22 cellular contexts compared by ENCODE assay signal in genomic region chr14:53444677-53445312, GRCh38.
DNase-seq lines count a peak whose midpoint lies in the region; ATAC-seq, FAIRE-seq and TF ChIP-seq lines count a peak whose summit lies in the region.
"Had no signal": no experiment of that assay in that cellular context is flagged by ENCODE, and none has a peak within 500 bp of the region (broad histone marks: within the 10 kb centered on the region; RNA-seq: fewer than 3 reads in every experiment).

No MANE protein-coding gene starts in this region.

- H2AFZ ChIP-seq in HepG2 (ENCODE audit: low read length) (no peak overlapping the region), Karpas-422 (ENCODE audit: low read length) (no peak overlapping the region)
- H2AFZ ChIP-seq: GM23248 had no signal

- H3K4me1 Mint-ChIP-seq in activated T-helper 1 cell treated with anti-CD3 and anti-CD28 coated beads, Interleukin-12 subunit alpha, Interleukin-12 subunit beta, Interleukin-2, Interleukin-4 antibody, amounts not matched to agents 30 ng/mL and 10 ng/mL and 1 ng/mL, durations not matched to agents 14 hours and 24 hours and 36 hours (ENCODE audit: low read depth) = no peaks in the 10 kb centered on the region
- H3K4me1 Mint-ChIP-seq: CD4-positive, CD25-positive, alpha-beta regulatory T cell; CD8-positive, alpha-beta memory T cell had no signal

- ATAC-seq in HepG2 = no peak
- ATAC-seq in right lobe of liver = no peak

- intact Hi-C loops in HepG2 (cut with micrococcal nuclease; ENCODE audit: unreplicated experiment) = no loop called here
- intact Hi-C loops in right lobe of liver (cut with DNase I) = no loop called here
- intact Hi-C loops in activated T-helper 1 cell treated with anti-CD3 and anti-CD28 coated beads, Interleukin-12 subunit alpha, Interleukin-12 subunit beta, Interleukin-2, Interleukin-4 antibody, amounts not matched to agents 30 ng/mL and 10 ng/mL and 1 ng/mL, durations not matched to agents 14 hours and 24 hours and 36 hours (cut with micrococcal nuclease) = no loop called here

- 75% methylated on average over 5 of the region's 5 CpGs for WGBS in HepG2 (ENCODE audit: low lambda C conversion rate)
- 49% methylated on average over 5 of the region's 5 CpGs for WGBS in right lobe of liver (ENCODE audit: insufficient coverage, low coverage, low lambda C conversion rate, missing lambda C conversion rate)

- no peaks in the 10 kb centered on the region for H3K9me2 ChIP-seq in Karpas-422 (replicated peaks; ENCODE audit: insufficient read depth, low read length)

- no peak for TF ChIP-seq RAD21 in HepG2 (CRISPR knock-in tag; IDR thresholded peaks at IDR 0.05)

- H3K27ac ChIP-seq in HepG2 (ENCODE audit: extremely low read length, insufficient read depth, low read length) (no peak overlapping the region), right lobe of liver (no peak overlapping the region), Karpas-422 (ENCODE audit: low read length) (no peak overlapping the region), brain microvascular endothelial cell (no peak overlapping the region)
- H3K27ac ChIP-seq: GM23248 had no signal

- H3K79me2 ChIP-seq in HepG2 (ENCODE audit: insufficient read depth, low read length) (no peaks in the 10 kb centered on the region), Karpas-422 (ENCODE audit: low read length) (no peaks in the 10 kb centered on the region)

- no peaks in the 10 kb centered on the region for H3K36me3 Mint-ChIP-seq in activated T-helper 1 cell treated with anti-CD3 and anti-CD28 coated beads, Interleukin-12 subunit alpha, Interleukin-12 subunit beta, Interleukin-2, Interleukin-4 antibody, amounts not matched to agents 30 ng/mL and 10 ng/mL and 1 ng/mL, durations not matched to agents 14 hours and 24 hours and 36 hours (ENCODE audit: low read depth)
- H3K36me3 Mint-ChIP-seq: CD4-positive, CD25-positive, alpha-beta regulatory T cell had no signal

- no peak overlapping the region for H3K4me2 ChIP-seq in HepG2 (ENCODE audit: low read depth, low read length)
- H3K4me2 ChIP-seq in Karpas-422 (ENCODE audit: low read depth, low read length, poor library complexity, severe bottlenecking) = no peak overlapping the region

- H3K4me1 ChIP-seq in HepG2 (ENCODE audit: insufficient read depth, low read length) = peaks cover 55% of the 10 kb centered on the region
- no peaks in the 10 kb centered on the region for H3K4me1 ChIP-seq in right lobe of liver
- no peaks in the 10 kb centered on the region for H3K4me1 ChIP-seq in Karpas-422 (ENCODE audit: low read length)
- H3K4me1 ChIP-seq: BE2C, HAP-1 had no signal

- no peaks in the 10 kb centered on the region for H3K27me3 Mint-ChIP-seq in activated T-helper 1 cell treated with anti-CD3 and anti-CD28 coated beads, Interleukin-12 subunit alpha, Interleukin-12 subunit beta, Interleukin-2, Interleukin-4 antibody, amounts not matched to agents 30 ng/mL and 10 ng/mL and 1 ng/mL, durations not matched to agents 14 hours and 24 hours and 36 hours (ENCODE audit: insufficient read depth)
- H3K27me3 Mint-ChIP-seq: CD4-positive, CD25-positive, alpha-beta regulatory T cell; CD8-positive, alpha-beta memory T cell had no signal

- POLR2A ChIA-PET in HepG2 (lab: Yijun Ruan, JAX) = no interaction called here

- H3K9ac ChIP-seq in HepG2 (ENCODE audit: insufficient read depth, low read depth, low read length) (no peak overlapping the region), Karpas-422 (ENCODE audit: low read length) (no peak overlapping the region)
- H3K9ac ChIP-seq: GM23248 had no signal

- H3K36me3 ChIP-seq in HepG2 (replicated peaks in 1 of 2; ENCODE audit: control insufficient read depth in 1 of 2, insufficient read depth in 2 of 2, low read length in 2 of 2) (no peaks in the 10 kb centered on the region), right lobe of liver (no peaks in the 10 kb centered on the region), Karpas-422 (ENCODE audit: insufficient read depth, low read length) (no peaks in the 10 kb centered on the region), brain microvascular endothelial cell (replicated peaks) (no peaks in the 10 kb centered on the region)
- H3K36me3 ChIP-seq: BE2C, HAP-1 had no signal

- BruUV-seq in HepG2 (replicated peaks; lab: Mats Ljungman, UMichigan) = no TSS peak

- no peaks in the 10 kb centered on the region for H3K27me3 ChIP-seq in HepG2 (ENCODE audit: control insufficient read depth in 1 of 2, insufficient read depth in 2 of 2, low read length in 2 of 2)
- no peaks in the 10 kb centered on the region for H3K27me3 ChIP-seq in right lobe of liver
- H3K27me3 ChIP-seq in Karpas-422 (ENCODE audit: low read length) = no peaks in the 10 kb centered on the region
- no peaks in the 10 kb centered on the region for H3K27me3 ChIP-seq in brain microvascular endothelial cell (replicated peaks)
- H3K27me3 ChIP-seq: BE2C had no signal

- TF ChIP-seq EP300 in HepG2 (IDR thresholded peaks at IDR 0.05; ENCODE audit: low read depth in 2 of 2, low read length in 2 of 2) = 0 out of 4 replicates have a peak, but pooled peaks of 1 of the 2 experiments have one; percentile 3
- TF ChIP-seq EP300 in HepG2 (CRISPR knock-in tag; IDR thresholded peaks at IDR 0.05; ENCODE audit: borderline replicate concordance) = no peak

- H3K27ac Mint-ChIP-seq in activated T-helper 1 cell treated with anti-CD3 and anti-CD28 coated beads, Interleukin-12 subunit alpha, Interleukin-12 subunit beta, Interleukin-2, Interleukin-4 antibody, amounts not matched to agents 30 ng/mL and 10 ng/mL and 1 ng/mL, durations not matched to agents 14 hours and 24 hours and 36 hours = no peak overlapping the region
- H3K27ac Mint-ChIP-seq: CD4-positive, CD25-positive, alpha-beta regulatory T cell had no signal

- TF ChIP-seq CTCF in HepG2 (CRISPR knock-in tag; IDR thresholded peaks at IDR 0.05) = no peak
- no peak for TF ChIP-seq CTCF in right lobe of liver (IDR thresholded peaks at IDR 0.05)
- TF ChIP-seq CTCF in epithelial cell of esophagus (IDR thresholded peaks at IDR 0.05; ENCODE audit: insufficient read depth, low read depth, low read length, missing control alignments) = no peak
- TF ChIP-seq CTCF in brain microvascular endothelial cell (IDR thresholded peaks at IDR 0.05; ENCODE audit: low read depth, low read length, missing control alignments) = no peak

- CTCF ChIA-PET in HepG2 (lab: Yijun Ruan, JAX; ENCODE audit: low intra/inter-chr PET ratio, low total read pairs) = no interaction called here

- H3K4me3 ChIP-seq in HepG2 (replicated peaks in 1 of 3; ENCODE audit: insufficient read depth in 1 of 3, low read depth in 2 of 3, low read length in 3 of 3) = no peak overlapping the region
- H3K4me3 ChIP-seq in right lobe of liver = no peak overlapping the region
- no peak overlapping the region for H3K4me3 ChIP-seq in Karpas-422 (ENCODE audit: low read length)
- no peak overlapping the region for H3K4me3 ChIP-seq in epithelial cell of esophagus (ENCODE audit: low read length)
- H3K4me3 ChIP-seq in brain microvascular endothelial cell (ENCODE audit: low read depth, low read length) = no peak overlapping the region
- H3K4me3 ChIP-seq: GM23248, HAP-1 had no signal

- in situ Hi-C loops in HepG2 (cut with HindIII; ENCODE audit: extremely low pct_ligation_motif_present, low pct_unique_long_range_greater_than_20kb) (no loop called here), brain microvascular endothelial cell (cut with HindIII; ENCODE audit: low pct_ligation_motif_present, low sequenced_read_pairs) (no loop called here)

- FAIRE-seq in HepG2 (lab: Jason Lieb, UNC) = no peak
- FAIRE-seq: G401.6, GM12891 had no signal

- no peak overlapping the region for H3K4me3 Mint-ChIP-seq in activated T-helper 1 cell treated with anti-CD3 and anti-CD28 coated beads, Interleukin-12 subunit alpha, Interleukin-12 subunit beta, Interleukin-2, Interleukin-4 antibody, amounts not matched to agents 30 ng/mL and 10 ng/mL and 1 ng/mL, durations not matched to agents 14 hours and 24 hours and 36 hours
- H3K4me3 Mint-ChIP-seq: CD4-positive, CD25-positive, alpha-beta regulatory T cell; CD8-positive, alpha-beta memory T cell had no signal

- H4K20me1 ChIP-seq in HepG2 (ENCODE audit: insufficient read depth, low read length) (no peaks in the 10 kb centered on the region), Karpas-422 (ENCODE audit: insufficient read depth, low read depth, low read length) (no peaks in the 10 kb centered on the region)

- no peaks in the 10 kb centered on the region for H3K9me3 ChIP-seq in HepG2 (ENCODE audit: low read length)
- no peaks in the 10 kb centered on the region for H3K9me3 ChIP-seq in right lobe of liver
- H3K9me3 ChIP-seq in Karpas-422 (ENCODE audit: low read length) = no peaks in the 10 kb centered on the region
- H3K9me3 ChIP-seq: BE2C, HAP-1 had no signal

- DNase-seq in HepG2 (ENCODE audit: low spot score) (peak; percentile 18), right lobe of liver (no peak), Karpas-422 (peak; percentile 39), epithelial cell of esophagus (ENCODE audit: low read depth) (peak; percentile 45), mucosa of gallbladder (ENCODE audit: low spot score) (peak; percentile 40), SKM-1 (lab: John Stamatoyannopoulos, UW; ENCODE audit: unreplicated experiment) (no peak), brain microvascular endothelial cell (no peak)
- DNase-seq in activated T-helper 1 cell treated with anti-CD3 and anti-CD28 coated beads, Interleukin-12 subunit alpha, Interleukin-12 subunit beta, Interleukin-2, Interleukin-4 antibody, amounts not matched to agents 30 ng/mL and 10 ng/mL and 1 ng/mL, durations not matched to agents 14 hours and 24 hours and 36 hours (ENCODE audit: low spot score) = no peak
- DNase-seq: ACHN; BE2C; C1 segment of cervical spinal cord; CD4-positive, CD25-positive, alpha-beta regulatory T cell; CD8-positive, alpha-beta memory T cell; COR-L47; DMS 273 treated with DMSO at 0.1 percent for 48 hours; DMS53; DND-41; EL; GM23248 had no signal

- TF ChIP-seq POLR2A in HepG2 (IDR thresholded peaks at IDR 0.05; ENCODE audit: insufficient read depth in 1 of 2, low read depth in 2 of 2, low read length in 2 of 2) (no peak), right lobe of liver (IDR thresholded peaks at IDR 0.05) (no peak)

- no peaks in the 10 kb centered on the region for H3K9me3 Mint-ChIP-seq in activated T-helper 1 cell treated with anti-CD3 and anti-CD28 coated beads, Interleukin-12 subunit alpha, Interleukin-12 subunit beta, Interleukin-2, Interleukin-4 antibody, amounts not matched to agents 30 ng/mL and 10 ng/mL and 1 ng/mL, durations not matched to agents 14 hours and 24 hours and 36 hours

TF ChIP-seq in HepG2, 621 proteins besides CTCF, POLR2A, EP300 and RAD21 (continues in another document):
- TF ChIP-seq HHEX (CRISPR knock-in tag; IDR thresholded peaks at IDR 0.05) = no peak

Comparison
In these comparisons a context has a peak if more than half of its experiments do, and no peak if none do; other contexts are left out.
1. DNase-seq: peak in HepG2 (single experiment), Karpas-422 (single experiment), epithelial cell of esophagus (single experiment) and mucosa of gallbladder (single experiment); none in right lobe of liver (0 of 3), SKM-1 (single experiment), activated T-helper 1 cell treated with anti-CD3 and anti-CD28 coated beads, Interleukin-12 subunit alpha, Interleukin-12 subunit beta, Interleukin-2, Interleukin-4 antibody, amounts not matched to agents 30 ng/mL and 10 ng/mL and 1 ng/mL, durations not matched to agents 14 hours and 24 hours and 36 hours (single experiment) and brain microvascular endothelial cell (single experiment).